Comparison of ENCODE assay signal across 1 cellular context in the genomic region with DNA sequence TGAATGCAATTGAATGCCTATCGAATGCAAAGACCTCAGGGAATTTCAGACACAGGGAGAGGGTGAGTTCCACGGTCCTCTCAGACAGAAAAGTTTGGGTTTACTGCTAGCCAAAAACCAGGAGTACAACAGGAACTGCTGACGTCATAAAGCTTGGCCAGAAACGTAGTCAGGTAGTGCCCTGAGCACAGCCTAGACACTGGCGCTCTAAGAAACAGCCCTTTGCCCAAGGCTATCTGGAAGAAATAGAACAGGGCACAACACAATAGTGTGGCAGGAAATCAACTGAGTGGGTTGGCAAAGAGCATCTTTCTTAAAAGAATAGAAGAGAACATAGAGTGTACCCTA.
TF ChIP-seq lines count a peak whose summit lies in the region.

No MANE protein-coding gene starts in this region.

TF ChIP-seq in K562, 482 proteins besides CTCF, POLR2A, EP300 and RAD21:
- TF ChIP-seq CREM (IDR thresholded peaks at IDR 0.05; ENCODE audit: low read depth) (peak; percentile 96), CREB1 (IDR thresholded peaks at IDR 0.05) (peak; percentile 88), CREB1 (CRISPR knock-in tag; IDR thresholded peaks at IDR 0.05) (no peak), ATF7 (IDR thresholded peaks at IDR 0.05) (peak; percentile 54; the same call in 1 of the 2 replicates), DIDO1 (tag; IDR thresholded peaks at IDR 0.05; ENCODE audit: low read depth) (no peak), MTA1 (IDR thresholded peaks at IDR 0.05; ENCODE audit: borderline replicate concordance) (peak; percentile 82; the same call in 1 of the 2 replicates), ATF1 (CRISPR knock-in tag; IDR thresholded peaks at IDR 0.05) (peak; percentile 68), ATF1 (tag; IDR thresholded peaks at IDR 0.05) (peak; percentile 58), ZBED1 (IDR thresholded peaks at IDR 0.05) (no peak)
- TF ChIP-seq, protein P1, sequence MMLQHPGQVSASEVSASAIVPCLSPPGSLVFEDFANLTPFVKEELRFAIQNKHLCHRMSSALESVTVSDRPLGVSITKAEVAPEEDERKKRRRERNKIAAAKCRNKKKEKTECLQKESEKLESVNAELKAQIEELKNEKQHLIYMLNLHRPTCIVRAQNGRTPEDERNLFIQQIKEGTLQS (IDR thresholded peaks at IDR 0.05), result peak; percentile 52
- TF ChIP-seq, protein P1 (CRISPR knock-in tag; conservative IDR thresholded peaks at IDR 0.05), result no peak
